In genomic region chr6:77133031-77133430, GRCh38 we compare ENCODE assay signal across 27 cellular contexts.
"Had no signal": no experiment of that assay in that cellular context is flagged by ENCODE, and none has a peak within 500 bp of the region (broad histone marks: within the 10 kb centered on the region; RNA-seq: fewer than 3 reads in every experiment).

No MANE protein-coding gene starts in this region.

- ATAC-seq: activated CD8-positive, alpha-beta T cell treated with anti-CD3 and anti-CD28 coated beads for 36 hours; activated T-cell treated with anti-CD3 and anti-CD28 coated beads, Interleukin-2, amount 50 U/mL, for 72 hours; Panc1 had no signal

- H3K36me3 ChIP-seq: adrenal gland, SJCRH30 had no signal

- H3K4me1 Mint-ChIP-seq: activated naive CD8-positive, alpha-beta T cell treated with anti-CD3 and anti-CD28 coated beads, Interleukin-2, amount 10 ng/mL, durations not matched to agents 7 days and 5 days had no signal

- H3K27me3 Mint-ChIP-seq: activated CD8-positive, alpha-beta T cell treated with anti-CD3 and anti-CD28 coated beads for 36 hours; activated naive CD8-positive, alpha-beta T cell treated with anti-CD3 and anti-CD28 coated beads, Interleukin-2, amount 10 ng/mL, durations not matched to agents 7 days and 5 days had no signal

- H3K4me3 Mint-ChIP-seq: activated CD8-positive, alpha-beta T cell treated with anti-CD3 and anti-CD28 coated beads for 36 hours; activated naive CD8-positive, alpha-beta T cell treated with anti-CD3 and anti-CD28 coated beads, Interleukin-2, amount 10 ng/mL, durations not matched to agents 7 days and 5 days; activated T-cell treated with anti-CD3 and anti-CD28 coated beads, Interleukin-2, amount 50 U/mL, for 72 hours had no signal

- H3K27ac Mint-ChIP-seq: activated CD8-positive, alpha-beta T cell treated with anti-CD3 and anti-CD28 coated beads for 36 hours; activated naive CD8-positive, alpha-beta T cell treated with anti-CD3 and anti-CD28 coated beads, Interleukin-2, amount 10 ng/mL, durations not matched to agents 7 days and 5 days; activated T-cell treated with anti-CD3 and anti-CD28 coated beads, Interleukin-2, amount 50 U/mL, for 72 hours had no signal

- H3K27me3 ChIP-seq: adrenal gland, SJCRH30 had no signal

- H3K9me2 ChIP-seq: SK-N-SH had no signal

- H3K4me1 ChIP-seq: adrenal gland, SJCRH30 had no signal

- DNase-seq: activated CD4-positive, alpha-beta T cell treated with anti-CD3 and anti-CD28 coated beads for 4 hours; activated CD8-positive, alpha-beta memory T cell treated with anti-CD3 and anti-CD28 coated beads, Interleukin-2, amount 50 U/mL, for 4 hours; activated CD8-positive, alpha-beta T cell treated with anti-CD3 and anti-CD28 coated beads for 36 hours; activated naive CD4-positive, alpha-beta T cell treated with anti-CD3 and anti-CD28 coated beads, Interleukin-2, amount 50 U/mL, for 16 hours; activated naive CD8-positive, alpha-beta T cell treated with anti-CD3 and anti-CD28 coated beads, Interleukin-2, amount 10 ng/mL, durations not matched to agents 7 days and 5 days; activated T-cell treated with anti-CD3 and anti-CD28 coated beads, Interleukin-2, amount 50 U/mL, for 72 hours; adrenal gland; anterior cingulate cortex; caudate nucleus; KG1; NCI-H1092; NCI-H1417 treated with DMSO at 0.1 percent for 48 hours; NCI-H1694; NCI-H2029; NCI-H2107; NCI-H345; NCI-H510A; NCI-H526 treated with DMSO at 0.1 percent for 48 hours; NCI-H82; OCI-M1; Right ventricle myocardium superior; SJCRH30; SK-N-SH; T-helper 1 cell had no signal

- H3K9me3 ChIP-seq: SJCRH30, SK-N-SH had no signal

- H3K36me3 Mint-ChIP-seq: activated naive CD8-positive, alpha-beta T cell treated with anti-CD3 and anti-CD28 coated beads, Interleukin-2, amount 10 ng/mL, durations not matched to agents 7 days and 5 days had no signal

- H3K9ac ChIP-seq: SK-N-SH had no signal

- H3K4me2 ChIP-seq: SK-N-SH had no signal

- H3K4me3 ChIP-seq: adrenal gland, SJCRH30 had no signal

- H3K27ac ChIP-seq: adrenal gland, RWPE1, SJCRH30, VCaP had no signal
